Comparison of ENCODE assay signal across 2 cellular contexts in genomic region chr11:65832231-65832630, GRCh38. TPM values are rescaled to one million over a fixed set of nuclear protein-coding genes. Genes with fewer than 3 reads are reported as not detected.
"Had no signal": no experiment of that assay in that cellular context is flagged by ENCODE, and none has a peak within 500 bp of the region (broad histone marks: within the 10 kb centered on the region; RNA-seq: fewer than 3 reads in every experiment).

No MANE protein-coding gene starts in this region.

RNA-seq across cellular contexts. Expression of gene OVOL1, which starts 45.4 kb away (rescaled TPM):
- total RNA-seq: activated naive CD4-positive, alpha-beta T cell treated with anti-CD3 and anti-CD28 coated beads for 36 hours; myocyte had no signal
